ENCODE assay signal across 26 cellular contexts in genomic region chr5:164214698-164215097, GRCh38.
A peak's percentile ranks its signal among the peaks of the same experiment; 100 is the strongest.
DNase-seq lines count a peak whose midpoint lies in the region; ATAC-seq, FAIRE-seq and TF ChIP-seq lines count a peak whose summit lies in the region.
"Had no signal": no experiment of that assay in that cellular context is flagged by ENCODE, and none has a peak within 500 bp of the region (broad histone marks: within the 10 kb centered on the region; RNA-seq: fewer than 3 reads in every experiment).

No MANE protein-coding gene starts in this region.

- H3K4me3 Mint-ChIP-seq in activated CD8-positive, alpha-beta memory T cell treated with anti-CD3 and anti-CD28 coated beads, Interleukin-2, amount 10 ng/mL, durations not matched to agents 7 days and 5 days = no peak overlapping the region
- H3K4me3 Mint-ChIP-seq: B cell; CD8-positive, alpha-beta memory T cell; GM23338; HFFc6; IgD-negative memory B cell had no signal

- no peaks in the 10 kb centered on the region for H3K27me3 ChIP-seq in ACC112 (ENCODE audit: insufficient read depth, low read length)
- no peaks in the 10 kb centered on the region for H3K27me3 ChIP-seq in RWPE2 (ENCODE audit: insufficient read depth, poor library complexity, severe bottlenecking)
- H3K27me3 ChIP-seq in bronchial epithelial cell (ENCODE audit: control insufficient read depth, insufficient read depth, low read length) = no peaks in the 10 kb centered on the region
- H3K27me3 ChIP-seq in breast epithelium = no peaks in the 10 kb centered on the region
- no peaks in the 10 kb centered on the region for H3K27me3 ChIP-seq in right cardiac atrium (ENCODE audit: control insufficient read depth, insufficient read depth)
- H3K27me3 ChIP-seq: BLaER1 treated with 17β-estradiol and CSF1 and Interleukin-3, amounts not matched to agents 10 nM and 100 nM had no signal

- peak overlapping the region; percentile 36 for H2AFZ ChIP-seq in ACC112 (ENCODE audit: low read length, unreplicated experiment)
- H2AFZ ChIP-seq: GM23338 had no signal

- H3K36me3 Mint-ChIP-seq in activated CD8-positive, alpha-beta memory T cell treated with anti-CD3 and anti-CD28 coated beads, Interleukin-2, amount 10 ng/mL, durations not matched to agents 7 days and 5 days = no peaks in the 10 kb centered on the region
- H3K36me3 Mint-ChIP-seq: CD8-positive, alpha-beta memory T cell; IgD-negative memory B cell had no signal

- peak; percentile 54; the same call in 1 of the 3 replicates for ATAC-seq in RWPE2 (ENCODE audit: low read depth)
- no peak for ATAC-seq in GM19035 (IDR thresholded peaks at IDR 0.05; ENCODE audit: unreplicated experiment)
- ATAC-seq in right cardiac atrium = no peak
- no peak for ATAC-seq in activated CD8-positive, alpha-beta memory T cell treated with anti-CD3 and anti-CD28 coated beads, Interleukin-2, amount 10 ng/mL, durations not matched to agents 7 days and 5 days
- ATAC-seq: A549, GM12878, GM23338, HCT116 had no signal

- H3K9me3 ChIP-seq in RWPE2 (ENCODE audit: severe bottlenecking) (no peaks in the 10 kb centered on the region), breast epithelium (no peaks in the 10 kb centered on the region), right cardiac atrium (ENCODE audit: control insufficient read depth, low read length) (no peaks in the 10 kb centered on the region)
- H3K9me3 ChIP-seq: A549 had no signal

- H3K4me1 Mint-ChIP-seq in activated CD8-positive, alpha-beta memory T cell treated with anti-CD3 and anti-CD28 coated beads, Interleukin-2, amount 10 ng/mL, durations not matched to agents 7 days and 5 days = no peaks in the 10 kb centered on the region
- H3K4me1 Mint-ChIP-seq: B cell; CD8-positive, alpha-beta memory T cell; GM23338 had no signal

- no peak for TF ChIP-seq POLR2A in breast epithelium (IDR thresholded peaks at IDR 0.05)

- DNase-seq in RWPE2 (ENCODE audit: low spot score) = no peak
- peak; percentile 58 for DNase-seq in bronchial epithelial cell (ENCODE audit: low read depth)
- DNase-seq in fibroblast of pulmonary artery (ENCODE audit: low read depth) = peak; percentile 29
- no peak for DNase-seq in breast epithelium (ENCODE audit: low spot score in 2 of 2)
- no peak for DNase-seq in right cardiac atrium
- DNase-seq in activated CD8-positive, alpha-beta memory T cell treated with anti-CD3 and anti-CD28 coated beads, Interleukin-2, amount 10 ng/mL, durations not matched to agents 7 days and 5 days = no peak
- DNase-seq: CD8-positive, alpha-beta memory T cell; COR-L47; DMS 273 treated with DMSO at 0.1 percent for 48 hours; DMS53; DND-41; EL; HFFc6 had no signal

- no peak for FAIRE-seq in bronchial epithelial cell (lab: Jason Lieb, UNC)
- FAIRE-seq: A549, GM12878, GM18507, H54, HTR-8/SVneo had no signal

- H3K4me1 ChIP-seq in ACC112 (ENCODE audit: control insufficient read depth, insufficient read depth, low read length, unreplicated experiment) = peaks cover 10% of the 10 kb centered on the region
- peaks cover 2% of the 10 kb centered on the region for H3K4me1 ChIP-seq in RWPE2 (ENCODE audit: insufficient read depth, poor library complexity, severe bottlenecking)
- no peaks in the 10 kb centered on the region for H3K4me1 ChIP-seq in breast epithelium
- no peaks in the 10 kb centered on the region for H3K4me1 ChIP-seq in right cardiac atrium (ENCODE audit: control insufficient read depth, insufficient read depth, low read length)
- H3K4me1 ChIP-seq: A549; BLaER1 treated with 17β-estradiol and CSF1 and Interleukin-3, amounts not matched to agents 10 nM and 100 nM had no signal

- peaks cover 8% of the 10 kb centered on the region for H3K9me3 Mint-ChIP-seq in activated CD8-positive, alpha-beta memory T cell treated with anti-CD3 and anti-CD28 coated beads, Interleukin-2, amount 10 ng/mL, durations not matched to agents 7 days and 5 days (ENCODE audit: low read depth)

- TF ChIP-seq CTCF in RWPE2 (IDR thresholded peaks at IDR 0.05; ENCODE audit: poor library complexity, severe bottlenecking) (no peak), bronchial epithelial cell (IDR thresholded peaks at IDR 0.05; ENCODE audit: insufficient read depth, low read length, severe bottlenecking) (no peak), fibroblast of pulmonary artery (IDR thresholded peaks at IDR 0.05; ENCODE audit: low read length, missing control alignments) (no peak), breast epithelium (IDR thresholded peaks at IDR 0.05) (no peak)

- no peak overlapping the region for H3K4me3 ChIP-seq in ACC112 (ENCODE audit: low read depth, low read length)
- H3K4me3 ChIP-seq in RWPE2 (ENCODE audit: severe bottlenecking) = no peak overlapping the region
- no peak overlapping the region for H3K4me3 ChIP-seq in bronchial epithelial cell (ENCODE audit: low read depth, low read length)
- H3K4me3 ChIP-seq in fibroblast of pulmonary artery (replicated peaks; ENCODE audit: low read depth, low read length) = no peak overlapping the region
- no peak overlapping the region for H3K4me3 ChIP-seq in breast epithelium
- no peak overlapping the region for H3K4me3 ChIP-seq in right cardiac atrium (ENCODE audit: low read length)
- H3K4me3 ChIP-seq: A549; BLaER1 treated with 17β-estradiol and CSF1 and Interleukin-3, amounts not matched to agents 10 nM and 100 nM; GM12878; GM23338 had no signal

- WGBS in right cardiac atrium = 81% methylated on average over 1 of the region's 1 CpG

- H3K27ac ChIP-seq in ACC112 (ENCODE audit: low read depth, low read length) = no peak overlapping the region
- no peak overlapping the region for H3K27ac ChIP-seq in RWPE2 (ENCODE audit: poor library complexity, severe bottlenecking)
- H3K27ac ChIP-seq in breast epithelium = no peak overlapping the region
- no peak overlapping the region for H3K27ac ChIP-seq in right cardiac atrium (ENCODE audit: low read length)
- H3K27ac ChIP-seq: 22Rv1; A549; BLaER1 treated with 17β-estradiol and CSF1 and Interleukin-3, amounts not matched to agents 10 nM and 100 nM had no signal

- H3K36me3 ChIP-seq in ACC112 (ENCODE audit: insufficient read depth, low read length) = no peaks in the 10 kb centered on the region; the same call in 1 of the 2 replicates
- no peaks in the 10 kb centered on the region for H3K36me3 ChIP-seq in RWPE2 (ENCODE audit: low read depth)
- no peaks in the 10 kb centered on the region for H3K36me3 ChIP-seq in bronchial epithelial cell (ENCODE audit: control insufficient read depth, insufficient read depth, low read length)
- no peaks in the 10 kb centered on the region for H3K36me3 ChIP-seq in breast epithelium
- H3K36me3 ChIP-seq: BLaER1 treated with 17β-estradiol and CSF1 and Interleukin-3, amounts not matched to agents 10 nM and 100 nM had no signal

- H3K79me2 ChIP-seq in ACC112 (ENCODE audit: control insufficient read depth, insufficient read depth, low read length, unreplicated experiment) = no peaks in the 10 kb centered on the region

- intact Hi-C loops in breast epithelium (cut with DNase I; ENCODE audit: low total_unique reads) = no loop called here
- intact Hi-C loops in right cardiac atrium (cut with DNase I) = no loop called here

- no peaks in the 10 kb centered on the region for H3K27me3 Mint-ChIP-seq in activated CD8-positive, alpha-beta memory T cell treated with anti-CD3 and anti-CD28 coated beads, Interleukin-2, amount 10 ng/mL, durations not matched to agents 7 days and 5 days
- H3K27me3 Mint-ChIP-seq: B cell, IgD-negative memory B cell had no signal

- CTCF ChIA-PET in activated CD8-positive, alpha-beta memory T cell treated with anti-CD3 and anti-CD28 coated beads, Interleukin-2, amount 10 ng/mL, durations not matched to agents 7 days and 5 days (lab: Charles Lee) = no interaction called here

- no peak overlapping the region for H3K27ac Mint-ChIP-seq in activated CD8-positive, alpha-beta memory T cell treated with anti-CD3 and anti-CD28 coated beads, Interleukin-2, amount 10 ng/mL, durations not matched to agents 7 days and 5 days
- H3K27ac Mint-ChIP-seq: B cell; CD8-positive, alpha-beta memory T cell; GM23338; HFFc6; IgD-negative memory B cell had no signal

Comparison
In these comparisons a context has a peak if more than half of its experiments do, and no peak if none do; other contexts are left out.
1. DNase-seq: peak in bronchial epithelial cell (single experiment) and fibroblast of pulmonary artery (single experiment); none in RWPE2 (single experiment), breast epithelium (0 of 2), right cardiac atrium (0 of 3) and activated CD8-positive, alpha-beta memory T cell treated with anti-CD3 and anti-CD28 coated beads, Interleukin-2, amount 10 ng/mL, durations not matched to agents 7 days and 5 days (single experiment).